Comparison of ENCODE assay signal across 10 cellular contexts in genomic region chr4:6938237-6938636, GRCh38. TPM values are rescaled to one million over a fixed set of nuclear protein-coding genes. Genes with fewer than 3 reads are reported as not detected.
DNase-seq lines count a peak whose midpoint lies in the region; ATAC-seq and TF ChIP-seq lines count a peak whose summit lies in the region.
"Had no signal": no experiment of that assay in that cellular context is flagged by ENCODE, and none has a peak within 500 bp of the region (broad histone marks: within the 10 kb centered on the region; RNA-seq: fewer than 3 reads in every experiment).

No MANE protein-coding gene starts in this region.

- H3K27ac ChIP-seq in adrenal gland (peak overlapping the region in 3 of 5 donors; percentile 56 to 89 (median 74)), lower lobe of right lung (peak overlapping the region; percentile 33), upper lobe of right lung (no peak overlapping the region), thyroid gland (no peak overlapping the region)

- peak overlapping the region; percentile 35 for H3K27ac Mint-ChIP-seq in activated naive CD4-positive, alpha-beta T cell treated with anti-CD3 and anti-CD28 coated beads, Interleukin-2, amount 50 U/mL, for 24 hours
- H3K27ac Mint-ChIP-seq in activated naive CD4-positive, alpha-beta T cell treated with anti-CD3 and anti-CD28 coated beads, Interleukin-2, amount 10 ng/mL, durations not matched to agents 7 days and 5 days = no peak overlapping the region
- H3K27ac Mint-ChIP-seq in stimulated activated naive CD8-positive, alpha-beta T cell treated with anti-CD3 and anti-CD28 coated beads, Interleukin-15, amount 100 ng/mL, for 72 hours = no peak overlapping the region

- peak; percentile 36 to 59 for ATAC-seq in lower lobe of right lung
- ATAC-seq in upper lobe of right lung = peak; percentile 65
- ATAC-seq in stimulated activated naive CD8-positive, alpha-beta T cell treated with anti-CD3 and anti-CD28 coated beads, Interleukin-15, amount 100 ng/mL, for 72 hours = no peak

- TF ChIP-seq POLR2A in adrenal gland (IDR thresholded peaks at IDR 0.05) (no peak), thyroid gland (IDR thresholded peaks at IDR 0.05) (no peak)

- peaks cover 14% of the 10 kb centered on the region for H3K36me3 Mint-ChIP-seq in activated naive CD4-positive, alpha-beta T cell treated with anti-CD3 and anti-CD28 coated beads, Interleukin-2, amount 50 U/mL, for 24 hours
- H3K36me3 Mint-ChIP-seq in activated naive CD4-positive, alpha-beta T cell treated with anti-CD3 and anti-CD28 coated beads, Interleukin-2, amount 10 ng/mL, durations not matched to agents 7 days and 5 days = peaks cover 27% of the 10 kb centered on the region

- H3K9me3 ChIP-seq in adrenal gland (replicated peaks in 1 of 3) = no peaks in the 10 kb centered on the region
- no peaks in the 10 kb centered on the region for H3K9me3 ChIP-seq in lower lobe of right lung
- H3K9me3 ChIP-seq in upper lobe of right lung = no peaks in the 10 kb centered on the region
- no peaks in the 10 kb centered on the region for H3K9me3 ChIP-seq in thyroid gland

- H3K4me3 ChIP-seq in adrenal gland (no peak overlapping the region), lower lobe of right lung (no peak overlapping the region), upper lobe of right lung (no peak overlapping the region), thyroid gland (replicated peaks in 1 of 3) (no peak overlapping the region)
- H3K4me3 ChIP-seq: coronary artery had no signal

- CTCF ChIA-PET in activated naive CD4-positive, alpha-beta T cell treated with anti-CD3 and anti-CD28 coated beads, Interleukin-2, amount 10 ng/mL, durations not matched to agents 7 days and 5 days (lab: Charles Lee) = no interaction called here

- H3K4me1 ChIP-seq in adrenal gland (replicated peaks in 1 of 2) = peaks cover 23 to 56% of the 10 kb centered on the region in 2 donors
- H3K4me1 ChIP-seq in lower lobe of right lung = peaks cover 56% of the 10 kb centered on the region
- H3K4me1 ChIP-seq in upper lobe of right lung = peaks cover 48% of the 10 kb centered on the region
- H3K4me1 ChIP-seq in thyroid gland = no peaks in the 10 kb centered on the region

- 64 to 83% (median 68%) methylated on average over 2 to 7 of the region's 7 CpGs for WGBS in adrenal gland, 4 donors
- 70 to 89% methylated on average over 3 to 7 of the region's 7 CpGs for WGBS in thyroid gland, 2 donors

- no peak overlapping the region for H3K4me3 Mint-ChIP-seq in activated naive CD4-positive, alpha-beta T cell treated with anti-CD3 and anti-CD28 coated beads, Interleukin-2, amount 50 U/mL, for 24 hours
- no peak overlapping the region for H3K4me3 Mint-ChIP-seq in activated naive CD4-positive, alpha-beta T cell treated with anti-CD3 and anti-CD28 coated beads, Interleukin-2, amount 10 ng/mL, durations not matched to agents 7 days and 5 days
- no peak overlapping the region for H3K4me3 Mint-ChIP-seq in stimulated activated naive CD8-positive, alpha-beta T cell treated with anti-CD3 and anti-CD28 coated beads, Interleukin-15, amount 100 ng/mL, for 72 hours

- no peaks in the 10 kb centered on the region for H3K9me3 Mint-ChIP-seq in activated naive CD4-positive, alpha-beta T cell treated with anti-CD3 and anti-CD28 coated beads, Interleukin-2, amount 50 U/mL, for 24 hours
- H3K9me3 Mint-ChIP-seq in activated naive CD4-positive, alpha-beta T cell treated with anti-CD3 and anti-CD28 coated beads, Interleukin-2, amount 10 ng/mL, durations not matched to agents 7 days and 5 days = peaks cover 1% of the 10 kb centered on the region
- peaks cover 6 to 9% of the 10 kb centered on the region in 2 donors for H3K9me3 Mint-ChIP-seq in stimulated activated naive CD8-positive, alpha-beta T cell treated with anti-CD3 and anti-CD28 coated beads, Interleukin-15, amount 100 ng/mL, for 72 hours

- TF ChIP-seq CTCF in adrenal gland (IDR thresholded peaks at IDR 0.05) = no peak
- no peak for TF ChIP-seq CTCF in lower lobe of right lung (IDR thresholded peaks at IDR 0.05)
- no peak for TF ChIP-seq CTCF in upper lobe of right lung (IDR thresholded peaks at IDR 0.05)
- no peak for TF ChIP-seq CTCF in thyroid gland (IDR thresholded peaks at IDR 0.05)

- intact Hi-C loops in adrenal gland (cut with DNase I) = no loop called here
- intact Hi-C loops in lower lobe of right lung (cut with DNase I) = no loop called here
- intact Hi-C loops in upper lobe of right lung (cut with DNase I) = no loop called here
- intact Hi-C loops in thyroid gland (cut with DNase I) = no loop called here

- no peaks in the 10 kb centered on the region for H3K27me3 ChIP-seq in adrenal gland
- no peaks in the 10 kb centered on the region for H3K27me3 ChIP-seq in lower lobe of right lung (ENCODE audit: low read depth)
- no peaks in the 10 kb centered on the region for H3K27me3 ChIP-seq in upper lobe of right lung
- no peaks in the 10 kb centered on the region for H3K27me3 ChIP-seq in thyroid gland

- peaks cover 87% of the 10 kb centered on the region for H3K4me1 Mint-ChIP-seq in activated naive CD4-positive, alpha-beta T cell treated with anti-CD3 and anti-CD28 coated beads, Interleukin-2, amount 50 U/mL, for 24 hours
- peaks cover 62% of the 10 kb centered on the region for H3K4me1 Mint-ChIP-seq in activated naive CD4-positive, alpha-beta T cell treated with anti-CD3 and anti-CD28 coated beads, Interleukin-2, amount 10 ng/mL, durations not matched to agents 7 days and 5 days
- peaks cover 70% of the 10 kb centered on the region for H3K4me1 Mint-ChIP-seq in stimulated activated naive CD8-positive, alpha-beta T cell treated with anti-CD3 and anti-CD28 coated beads, Interleukin-15, amount 100 ng/mL, for 72 hours

- H3K36me3 ChIP-seq in adrenal gland (replicated peaks in 1 of 2) = no peaks in the 10 kb centered on the region
- H3K36me3 ChIP-seq in lower lobe of right lung = no peaks in the 10 kb centered on the region
- H3K36me3 ChIP-seq in upper lobe of right lung = no peaks in the 10 kb centered on the region
- H3K36me3 ChIP-seq in thyroid gland = no peaks in the 10 kb centered on the region

- no peak for DNase-seq in activated naive CD4-positive, alpha-beta T cell treated with anti-CD3 and anti-CD28 coated beads, Interleukin-2, amount 10 ng/mL, durations not matched to agents 7 days and 5 days
- DNase-seq in adrenal gland = peak in 5 of 7 donors; percentile 42 to 71 (median 64)
- peak; percentile 75 for DNase-seq in lower lobe of right lung
- DNase-seq in upper lobe of right lung = peak; percentile 76
- DNase-seq in DMS79 treated with DMSO at 0.1 percent for 48 hours (lab: John Stamatoyannopoulos, UW) = no peak
- no peak for DNase-seq in stimulated activated naive CD8-positive, alpha-beta T cell treated with anti-CD3 and anti-CD28 coated beads, Interleukin-15, amount 100 ng/mL, for 72 hours
- DNase-seq in thyroid gland = no peak
- DNase-seq: ACHN had no signal

- H3K27me3 Mint-ChIP-seq in activated naive CD4-positive, alpha-beta T cell treated with anti-CD3 and anti-CD28 coated beads, Interleukin-2, amount 50 U/mL, for 24 hours = no peaks in the 10 kb centered on the region
- H3K27me3 Mint-ChIP-seq in activated naive CD4-positive, alpha-beta T cell treated with anti-CD3 and anti-CD28 coated beads, Interleukin-2, amount 10 ng/mL, durations not matched to agents 7 days and 5 days = no peaks in the 10 kb centered on the region
- no peaks in the 10 kb centered on the region for H3K27me3 Mint-ChIP-seq in stimulated activated naive CD8-positive, alpha-beta T cell treated with anti-CD3 and anti-CD28 coated beads, Interleukin-15, amount 100 ng/mL, for 72 hours

RNA-seq across cellular contexts. Expression of gene TBC1D14, which starts 28.6 kb away (rescaled TPM):
- total RNA-seq in adrenal gland (100 to 1,000 TPM in 1 of 8 donors, 10 to 100 TPM in 7; 74.9 to 110 (median 84.3) TPM), lower lobe of right lung (60.7 TPM), upper lobe of right lung (51.8 TPM), thyroid gland (10 to 100 TPM; 39.8 to 47.0 (median 46.0) TPM)
- polyA plus RNA-seq in adrenal gland = 10 to 100 TPM; 24.9 to 54.0 (median 28.2) TPM

Comparison
In these comparisons a context has a peak if more than half of its experiments do, and no peak if none do; other contexts are left out.
1. DNase-seq: peak in adrenal gland (5 of 7), lower lobe of right lung (single experiment) and upper lobe of right lung (single experiment); none in activated naive CD4-positive, alpha-beta T cell treated with anti-CD3 and anti-CD28 coated beads, Interleukin-2, amount 10 ng/mL, durations not matched to agents 7 days and 5 days (single experiment), DMS79 treated with DMSO at 0.1 percent for 48 hours (single experiment), stimulated activated naive CD8-positive, alpha-beta T cell treated with anti-CD3 and anti-CD28 coated beads, Interleukin-15, amount 100 ng/mL, for 72 hours (0 of 2) and thyroid gland (0 of 2).
2. H3K27ac ChIP-seq: peak in adrenal gland (3 of 5) and lower lobe of right lung (single experiment); none in upper lobe of right lung (single experiment) and thyroid gland (0 of 3).